Comparison of ENCODE assay signal across 8 cellular contexts in the genomic region with DNA sequence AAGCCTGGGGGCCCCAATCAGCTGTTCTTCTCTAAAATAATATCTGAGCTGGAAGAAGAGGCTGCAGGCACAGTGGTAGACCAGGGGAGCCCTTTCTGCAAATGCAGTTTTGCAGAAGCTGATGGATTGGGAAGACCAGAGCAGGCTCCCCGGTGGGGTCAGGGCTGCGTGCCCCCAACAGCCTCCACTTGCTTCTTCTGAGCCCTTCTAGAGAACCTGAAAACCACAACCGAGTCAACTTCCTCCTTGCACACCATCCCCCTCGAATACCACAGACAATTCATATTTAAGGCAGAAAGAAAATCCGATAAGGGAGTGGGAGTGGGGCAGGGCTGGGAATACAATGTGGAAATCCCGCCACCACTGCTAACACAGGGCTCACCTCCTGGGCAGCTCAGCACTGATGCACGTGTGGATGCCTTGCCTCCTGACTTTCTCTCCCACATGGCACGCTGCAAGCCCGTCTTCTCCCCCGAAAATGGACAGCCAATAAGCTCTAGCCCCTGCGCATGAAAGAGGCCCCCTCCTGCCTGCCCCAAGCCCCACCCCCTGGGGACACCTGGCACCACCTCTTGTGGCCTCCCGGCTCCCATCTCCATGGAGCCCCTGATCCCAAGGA. TPM values are rescaled to one million over a fixed set of nuclear protein-coding genes. Genes with fewer than 3 reads are reported as not detected.
DNase-seq lines count a peak whose midpoint lies in the region; ATAC-seq, FAIRE-seq and TF ChIP-seq lines count a peak whose summit lies in the region.

No MANE protein-coding gene starts in this region.

- no peaks in the 10 kb centered on the region for H3K9me3 ChIP-seq in A549

- H3K4me1 ChIP-seq in A549 = peaks cover 81% of the 10 kb centered on the region

- H3K9me3 Mint-ChIP-seq in activated naive CD4-positive, alpha-beta T cell treated with anti-CD3 and anti-CD28 coated beads, Interleukin-2, amount 50 U/mL, for 24 hours = no peaks in the 10 kb centered on the region
- H3K9me3 Mint-ChIP-seq in naive thymus-derived CD8-positive, alpha-beta T cell = peaks cover 0 to 1% (median 0%) of the 10 kb centered on the region in 9 donors

- H3K27me3 Mint-ChIP-seq in activated naive CD4-positive, alpha-beta T cell treated with anti-CD3 and anti-CD28 coated beads, Interleukin-2, amount 50 U/mL, for 24 hours = no peaks in the 10 kb centered on the region
- no peaks in the 10 kb centered on the region for H3K27me3 Mint-ChIP-seq in naive thymus-derived CD8-positive, alpha-beta T cell

- H3K4me1 Mint-ChIP-seq in activated naive CD4-positive, alpha-beta T cell treated with anti-CD3 and anti-CD28 coated beads, Interleukin-2, amount 50 U/mL, for 24 hours = peaks cover 89% of the 10 kb centered on the region
- peaks cover 46 to 94% (median 93%) of the 10 kb centered on the region in 4 donors for H3K4me1 Mint-ChIP-seq in naive thymus-derived CD8-positive, alpha-beta T cell

- peak overlapping the region; percentile 93 for H3K27ac Mint-ChIP-seq in activated naive CD4-positive, alpha-beta T cell treated with anti-CD3 and anti-CD28 coated beads, Interleukin-2, amount 50 U/mL, for 24 hours
- H3K27ac Mint-ChIP-seq in naive thymus-derived CD8-positive, alpha-beta T cell = peak overlapping the region; percentile 65 to 98 (median 94)

- peak in 1 of 2 experiments; percentile 3; a peak in 1 of 6 replicates for ATAC-seq in A549
- ATAC-seq in GM19395 (IDR thresholded peaks at IDR 0.05; ENCODE audit: unreplicated experiment) = peak; percentile 64
- peak; percentile 59 to 68 for ATAC-seq in naive thymus-derived CD8-positive, alpha-beta T cell
- ATAC-seq in GM18868 (IDR thresholded peaks at IDR 0.05; ENCODE audit: unreplicated experiment) = no peak

- no peak for TF ChIP-seq CTCF in A549 (IDR thresholded peaks at IDR 0.05)

- no peak overlapping the region for H3K4me3 ChIP-seq in A549

- POLR2A ChIA-PET in A549 (lab: Yijun Ruan, JAX) = no interaction called here
- POLR2A ChIA-PET in naive thymus-derived CD8-positive, alpha-beta T cell (lab: Charles Lee) = interaction anchor here (0.6 to 14.2 kb wide), 9 partner anchors 13 to 669 kb away, joined by 3 to 430 read pairs (median 9); a partner anchor contains a TSS

- WGBS in A549 (ENCODE audit: missing lambda C conversion rate) = 61% methylated on average over 7 of the region's 12 CpGs

- H3K36me3 Mint-ChIP-seq in activated naive CD4-positive, alpha-beta T cell treated with anti-CD3 and anti-CD28 coated beads, Interleukin-2, amount 50 U/mL, for 24 hours = peaks cover 2% of the 10 kb centered on the region
- peaks cover 0 to 5% (median 0%) of the 10 kb centered on the region in 3 donors for H3K36me3 Mint-ChIP-seq in naive thymus-derived CD8-positive, alpha-beta T cell

- TF ChIP-seq POLR2A in A549 (IDR thresholded peaks at IDR 0.05; ENCODE audit: low read length) = no peak

- CTCF ChIA-PET in A549 (lab: Yijun Ruan, JAX) = interaction anchor here (0.6 to 8.8 kb wide), 13 partner anchors 9 to 328 kb away, joined by 3 to 77 read pairs (median 5); no protein-coding TSS in a partner anchor

- TF ChIP-seq EP300 in A549 (IDR thresholded peaks at IDR 0.05) = no peak

- H3K27ac ChIP-seq in A549 = peak overlapping the region; percentile 78 to 94

- FAIRE-seq in A549 (lab: Jason Lieb, UNC) = no peak

- H3K4me3 Mint-ChIP-seq in activated naive CD4-positive, alpha-beta T cell treated with anti-CD3 and anti-CD28 coated beads, Interleukin-2, amount 50 U/mL, for 24 hours = peak overlapping the region; percentile 85
- H3K4me3 Mint-ChIP-seq in naive thymus-derived CD8-positive, alpha-beta T cell = peak overlapping the region; percentile 69 to 93 (median 85)

- peak overlapping the region; percentile 60 for H3K4me2 ChIP-seq in A549

- DNase-seq in A549 (ENCODE audit: low read depth in 1 of 2, low spot score in 1 of 2) (no peak), NCI-H524 (lab: John Stamatoyannopoulos, UW) (peak; percentile 65 to 85), DMS53 treated with DMSO at 0.1 percent for 48 hours (lab: John Stamatoyannopoulos, UW; ENCODE audit: unreplicated experiment) (no peak), superior temporal gyrus (ENCODE audit: extremely low spot score) (no peak)
- DNase-seq in naive thymus-derived CD8-positive, alpha-beta T cell = peak in 9 of 10 donors; percentile 16 to 74 (median 48)

- no peak for TF ChIP-seq RAD21 in A549 (conservative IDR thresholded peaks at IDR 0.05 in 1 of 2, IDR thresholded peaks at IDR 0.05 in 1 of 2)

TF ChIP-seq in A549, 52 proteins besides CTCF, POLR2A, EP300 and RAD21:
- no peak for TF ChIP-seq EHF (CRISPR knock-in tag; IDR thresholded peaks at IDR 0.05)
- no peak for TF ChIP-seq TFCP2L1 (CRISPR knock-in tag; IDR thresholded peaks at IDR 0.05)
- TF ChIP-seq, protein P1, sequence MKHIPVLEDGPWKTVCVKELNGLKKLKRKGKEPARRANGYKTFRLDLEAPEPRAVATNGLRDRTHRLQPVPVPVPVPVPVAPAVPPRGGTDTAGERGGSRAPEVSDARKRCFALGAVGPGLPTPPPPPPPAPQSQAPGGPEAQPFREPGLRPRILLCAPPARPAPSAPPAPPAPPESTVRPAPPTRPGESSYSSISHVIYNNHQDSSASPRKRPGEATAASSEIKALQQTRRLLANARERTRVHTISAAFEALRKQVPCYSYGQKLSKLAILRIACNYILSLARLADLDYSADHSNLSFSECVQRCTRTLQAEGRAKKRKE (CRISPR knock-in tag; IDR thresholded peaks at IDR 0.05; ENCODE audit: low read depth) = no peak
- no peak for TF ChIP-seq RARB (CRISPR knock-in tag; IDR thresholded peaks at IDR 0.05)
- TF ChIP-seq FOSB (CRISPR knock-in tag; IDR thresholded peaks at IDR 0.05) = no peak
- no peak for TF ChIP-seq FOXS1 (CRISPR knock-in tag; IDR thresholded peaks at IDR 0.05)
- TF ChIP-seq RFX5 (IDR thresholded peaks at IDR 0.05) = no peak
- TF ChIP-seq, protein P2, sequence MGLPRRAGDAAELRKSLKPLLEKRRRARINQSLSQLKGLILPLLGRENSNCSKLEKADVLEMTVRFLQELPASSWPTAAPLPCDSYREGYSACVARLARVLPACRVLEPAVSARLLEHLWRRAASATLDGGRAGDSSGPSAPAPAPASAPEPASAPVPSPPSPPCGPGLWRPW (IDR thresholded peaks at IDR 0.05) = no peak
- TF ChIP-seq HOXB5 (CRISPR knock-in tag; IDR thresholded peaks at IDR 0.05) = no peak

RNA-seq across cellular contexts. Expression of a gene that starts 25.4 kb away (rescaled TPM):
- polyA plus RNA-seq in A549 (2011; rRNA removed) (9.4 and 9.7 TPM in 2 replicates), A549 (2017; fragmentation: RNase III; extraction: RNeasy Plus Mini Kit Qiagen cat#74134 plus additional on column Dnase treatment) (14.7 to 17.1 TPM (median 15.4 TPM) in 3 replicates)
- polyA plus RNA-seq in A549 (2012; cell fraction: cytosol; rRNA removed) = 17.8 and 20.9 TPM in 2 replicates
- 44.6 and 47.4 TPM in 2 replicates for polyA plus RNA-seq in A549 (2012; cell fraction: nucleus; rRNA removed)
- 12.0 and 13.4 TPM in 2 replicates for polyA minus RNA-seq in A549 (2011; rRNA and poly(A)+ RNA removed)
- 1 to 10 TPM; 1.6 to 2.5 TPM for total RNA-seq in naive thymus-derived CD8-positive, alpha-beta T cell
- 1 to 10 TPM in 1 of 3 donors, under 1 TPM in 2; 0.31 to 2.0 (median 0.39) TPM for polyA plus RNA-seq in naive thymus-derived CD8-positive, alpha-beta T cell

RNA-seq across cellular contexts. Expression of a gene that starts 28.7 kb away (rescaled TPM):
- polyA plus RNA-seq in A549 (2011; rRNA removed) = 23.0 and 24.3 TPM in 2 replicates
- 43.9 and 44.0 TPM in 2 replicates for polyA plus RNA-seq in A549 (2012; cell fraction: cytosol; rRNA removed)
- polyA plus RNA-seq in A549 (2012; cell fraction: nucleus; rRNA removed) = 93.7 and 96.0 TPM in 2 replicates
- polyA plus RNA-seq in A549 (2017; fragmentation: RNase III; extraction: RNeasy Plus Mini Kit Qiagen cat#74134 plus additional on column Dnase treatment) = 50.1 to 57.5 TPM (median 53.9 TPM) in 3 replicates
- 24.2 and 31.1 TPM in 2 replicates for polyA minus RNA-seq in A549 (2011; rRNA and poly(A)+ RNA removed)
- 10 to 100 TPM; 29.0 to 30.7 TPM for total RNA-seq in naive thymus-derived CD8-positive, alpha-beta T cell
- polyA plus RNA-seq in naive thymus-derived CD8-positive, alpha-beta T cell = 1 to 10 TPM; 1.6 to 4.4 (median 4.4) TPM

Comparison
In these comparisons a context has a peak if more than half of its experiments do, and no peak if none do; other contexts are left out.
1. DNase-seq: peak in NCI-H524 (2 of 2) and naive thymus-derived CD8-positive, alpha-beta T cell (9 of 10); none in A549 (0 of 2), DMS53 treated with DMSO at 0.1 percent for 48 hours (single experiment) and superior temporal gyrus (single experiment).
2. RNA of a gene that starts 28.7 kb away (polyA plus RNA-seq): 23.0 to 96.0 TPM in A549; 1.6 to 4.4 TPM in naive thymus-derived CD8-positive, alpha-beta T cell; every median in the first group is over 4 times any median in the second.